ENCODE assay signal across 22 cellular contexts in genomic region chr13:67204731-67205130, GRCh38. TPM values are rescaled to one million over a fixed set of nuclear protein-coding genes. Genes with fewer than 3 reads are reported as not detected.
A peak's percentile ranks its signal among the peaks of the same experiment; 100 is the strongest.
DNase-seq lines count a peak whose midpoint lies in the region; TF ChIP-seq lines count a peak whose summit lies in the region.
"Had no signal": no experiment of that assay in that cellular context is flagged by ENCODE, and none has a peak within 500 bp of the region (broad histone marks: within the 10 kb centered on the region; RNA-seq: fewer than 3 reads in every experiment).

No MANE protein-coding gene starts in this region.

- DNase-seq in DMS153 treated with DMSO at 0.1 percent for 48 hours (lab: John Stamatoyannopoulos, UW; ENCODE audit: unreplicated experiment) (peak; percentile 44), NCI-H1092 treated with DMSO at 0.1 percent for 48 hours (lab: John Stamatoyannopoulos, UW) (peak; percentile 43), NCI-H748 (lab: John Stamatoyannopoulos, UW; ENCODE audit: unreplicated experiment) (peak; percentile 82), medulla oblongata (ENCODE audit: extremely low spot score) (peak; percentile 34), SHP77 treated with DMSO at 0.1 percent for 48 hours (lab: John Stamatoyannopoulos, UW) (no peak), HFFc6 (no peak)
- no peak for DNase-seq in activated effector memory CD4-positive, alpha-beta T cell treated with anti-CD3 and anti-CD28 coated beads, Interleukin-2, amount 50 U/mL, for 16 hours
- DNase-seq: activated CD4-positive, alpha-beta T cell treated with anti-CD3 and anti-CD28 coated beads, Interleukin-2, amount 50 U/mL, for 48 hours; activated gamma-delta T cell; amygdala; dermis blood vessel endothelial cell; foreskin fibroblast; left ventricle myocardium superior; NCI-H2029; NCI-H526 treated with DMSO at 0.1 percent for 48 hours; PC-9; stimulated activated naive CD4-positive, alpha-beta T cell; T-helper 2 cell; thyroid gland had no signal

- H3K4me3 Mint-ChIP-seq in HFFc6 = no peak overlapping the region
- H3K4me3 Mint-ChIP-seq: neural crest cell, WTC11 had no signal

- no peaks in the 10 kb centered on the region for H3K27me3 Mint-ChIP-seq in HFFc6 (ENCODE audit: insufficient read depth)

- no peak for TF ChIP-seq CTCF in HFFc6 (IDR thresholded peaks at IDR 0.05)

- no peaks in the 10 kb centered on the region for H3K36me3 Mint-ChIP-seq in HFFc6 (ENCODE audit: low read depth)
- H3K36me3 Mint-ChIP-seq: WTC11 had no signal

- H3K4me1 Mint-ChIP-seq in HFFc6 (ENCODE audit: low read depth) = no peaks in the 10 kb centered on the region
- H3K4me1 Mint-ChIP-seq: neural crest cell, WTC11 had no signal

- no peak overlapping the region for H3K27ac Mint-ChIP-seq in HFFc6
- H3K27ac Mint-ChIP-seq: WTC11 had no signal

- H3K9me3 Mint-ChIP-seq in HFFc6 = no peaks in the 10 kb centered on the region
- H3K9me3 Mint-ChIP-seq: neural crest cell, WTC11 had no signal

RNA-seq across cellular contexts. Expression of gene PCDH9, which starts 25.4 kb away (rescaled TPM):
- 1 to 10 TPM; 2.0 to 6.7 (median 2.6) TPM for total RNA-seq in HFFc6 (2021; fragmentation: NEBNext Ultra II Directional; extraction: Animal tissue kit (Norgen Biotek cat#: 25700))
- total RNA-seq: G401 had no signal

Comparison
In these comparisons a context has a peak if more than half of its experiments do, and no peak if none do; other contexts are left out.
1. DNase-seq: peak in DMS153 treated with DMSO at 0.1 percent for 48 hours (single experiment), NCI-H1092 treated with DMSO at 0.1 percent for 48 hours (single experiment), NCI-H748 (single experiment) and medulla oblongata (single experiment); none in SHP77 treated with DMSO at 0.1 percent for 48 hours (single experiment), HFFc6 (single experiment) and activated effector memory CD4-positive, alpha-beta T cell treated with anti-CD3 and anti-CD28 coated beads, Interleukin-2, amount 50 U/mL, for 16 hours (single experiment).